ENCODE assay signal across 9 cellular contexts in genomic region chr17:10316986-10317834, GRCh38. TPM values are rescaled to one million over a fixed set of nuclear protein-coding genes. Genes with fewer than 3 reads are reported as not detected.
DNase-seq lines count a peak whose midpoint lies in the region; ATAC-seq and TF ChIP-seq lines count a peak whose summit lies in the region.
"Had no signal": no experiment of that assay in that cellular context is flagged by ENCODE, and none has a peak within 500 bp of the region (broad histone marks: within the 10 kb centered on the region; RNA-seq: fewer than 3 reads in every experiment).

No MANE protein-coding gene starts in this region.

- H4K20me1 ChIP-seq in DOHH2 (ENCODE audit: control insufficient read depth, insufficient read depth, low read depth, low read length) (no peaks in the 10 kb centered on the region), PC-3 (ENCODE audit: low read length) (no peaks in the 10 kb centered on the region)

- H3K36me3 ChIP-seq in DOHH2 (ENCODE audit: control insufficient read depth, low read length) (no peaks in the 10 kb centered on the region), PC-3 (ENCODE audit: low read depth, low read length) (no peaks in the 10 kb centered on the region; the same call in 1 of the 2 replicates)

- peak; percentile 23 for DNase-seq in PC-3
- peak; percentile 45 for DNase-seq in dedifferentiated amniotic fluid mesenchymal stem cell (ENCODE audit: extremely low spot score)
- peak; percentile 49 for DNase-seq in mucosa of gallbladder (ENCODE audit: low spot score)
- no peak for DNase-seq in NCI-H748 treated with DMSO at 0.1 percent for 48 hours (lab: John Stamatoyannopoulos, UW)
- no peak for DNase-seq in activated effector memory CD4-positive, alpha-beta T cell treated with anti-CD3 and anti-CD28 coated beads, Interleukin-2, amount 50 U/mL, for 16 hours

- H3K27me3 ChIP-seq in DOHH2 (ENCODE audit: control insufficient read depth, low read length) (no peaks in the 10 kb centered on the region), PC-3 (ENCODE audit: low read length) (no peaks in the 10 kb centered on the region)

- H3K9me3 ChIP-seq in DOHH2 (ENCODE audit: control insufficient read depth, insufficient read depth, low read length) (no peaks in the 10 kb centered on the region), PC-3 (ENCODE audit: low read length) (no peaks in the 10 kb centered on the region)

- H3K4me3 ChIP-seq in DOHH2 (ENCODE audit: low read length) (no peak overlapping the region), PC-3 (ENCODE audit: low read length) (no peak overlapping the region)

- H3K9me2 ChIP-seq in DOHH2 (replicated peaks; ENCODE audit: control insufficient read depth, low read length) (no peaks in the 10 kb centered on the region), PC-3 (replicated peaks; ENCODE audit: low read length) (no peaks in the 10 kb centered on the region)

- H3K4me1 ChIP-seq in DOHH2 (ENCODE audit: control insufficient read depth, low read length) (no peaks in the 10 kb centered on the region), PC-3 (ENCODE audit: insufficient read depth, low read length) (no peaks in the 10 kb centered on the region)

- H2AFZ ChIP-seq in PC-3 (ENCODE audit: low read length): no peak overlapping the region

- ATAC-seq in GM21825 (IDR thresholded peaks at IDR 0.05; ENCODE audit: unreplicated experiment) (peak; percentile 47), PC-3 (no peak), GM18873 (IDR thresholded peaks at IDR 0.05; ENCODE audit: low FRiP score, unreplicated experiment) (no peak)

- no TSS peak for BruUV-seq in PC-3 (replicated peaks; lab: Mats Ljungman, UMichigan)

- H3F3A ChIP-seq in DOHH2 (ENCODE audit: control insufficient read depth, insufficient read depth): no peaks in the 10 kb centered on the region
- no peaks in the 10 kb centered on the region for H3F3A ChIP-seq in PC-3 (ENCODE audit: low read length, unreplicated experiment)

- POLR2A ChIA-PET in PC-3 (lab: Charles Lee; ENCODE audit: unreplicated experiment): no interaction called here

- H3K4me2 ChIP-seq in DOHH2 (ENCODE audit: low read length) (no peak overlapping the region), PC-3 (ENCODE audit: low read length) (no peak overlapping the region)

- H3K27ac ChIP-seq in DOHH2 (ENCODE audit: low read depth, low read length) (no peak overlapping the region), PC-3 (ENCODE audit: low read length) (no peak overlapping the region)

- no peak overlapping the region for H3K9ac ChIP-seq in PC-3 (ENCODE audit: low read length)

- CTCF ChIA-PET in PC-3 (lab: Charles Lee): no interaction called here

- intact Hi-C loops in PC-3 (cut with micrococcal nuclease): no loop called here

- no peaks in the 10 kb centered on the region for H3K79me2 ChIP-seq in DOHH2 (ENCODE audit: control insufficient read depth, low read length)
- H3K79me2 ChIP-seq in PC-3 (ENCODE audit: low read length): no peaks in the 10 kb centered on the region

- TF ChIP-seq CTCF in DOHH2 (IDR thresholded peaks at IDR 0.05; ENCODE audit: low read depth, low read length, poor library complexity, severe bottlenecking): peak; percentile 73
- peak; percentile 56 for TF ChIP-seq CTCF in PC-3 (conservative IDR thresholded peaks at IDR 0.05; ENCODE audit: low read depth, low read length)

RNA-seq across cellular contexts. Expression of gene MYH13, which starts 55.6 kb away (rescaled TPM):
- not detected in 2 replicates for total RNA-seq in PC-3 (2014; rRNA removed)
- not detected for total RNA-seq in mucosa of gallbladder
- total RNA-seq: temporal lobe had no signal

Comparison
In these comparisons a context has a peak if more than half of its experiments do, and no peak if none do; other contexts are left out.
1. DNase-seq: peak in PC-3 (single experiment), dedifferentiated amniotic fluid mesenchymal stem cell (single experiment) and mucosa of gallbladder (single experiment); none in NCI-H748 treated with DMSO at 0.1 percent for 48 hours (single experiment) and activated effector memory CD4-positive, alpha-beta T cell treated with anti-CD3 and anti-CD28 coated beads, Interleukin-2, amount 50 U/mL, for 16 hours (single experiment).